Comparison of ENCODE assay signal across 27 cellular contexts in genomic region chr16:88373211-88373610, GRCh38. TPM values are rescaled to one million over a fixed set of nuclear protein-coding genes. Genes with fewer than 3 reads are reported as not detected.
"Had no signal": no experiment of that assay in that cellular context is flagged by ENCODE, and none has a peak within 500 bp of the region (broad histone marks: within the 10 kb centered on the region; RNA-seq: fewer than 3 reads in every experiment).

No MANE protein-coding gene starts in this region.

- H3K27me3 ChIP-seq: breast epithelium, MG63 had no signal

- H3K9me3 ChIP-seq: breast epithelium, MG63 had no signal

- H3K4me3 Mint-ChIP-seq: activated CD8-positive, alpha-beta memory T cell treated with anti-CD3 and anti-CD28 coated beads, Interleukin-2, amount 10 ng/mL, durations not matched to agents 7 days and 5 days; activated naive CD4-positive, alpha-beta T cell treated with anti-CD3 and anti-CD28 coated beads, Interleukin-2, amount 50 U/mL, for 24 hours; activated T-cell treated with anti-CD3 and anti-CD28 coated beads, Interleukin-2, amount 50 U/mL, for 24 hours; activated T-helper 1 cell treated with anti-CD3 and anti-CD28 coated beads, Interleukin-12 subunit alpha, Interleukin-12 subunit beta, Interleukin-2, Interleukin-4 antibody, amounts not matched to agents 30 ng/mL and 10 ng/mL and 1 ng/mL, durations not matched to agents 14 hours and 24 hours and 36 hours; T-helper 1 cell treated with Interleukin-12 subunit alpha and Interleukin-12 subunit beta and Interleukin-4 antibody, amounts not matched to agents 30 μg/mL and 1 μg/mL, for 36 hours; WTC11 had no signal

- H3K27ac ChIP-seq: breast epithelium had no signal

- H3K27ac Mint-ChIP-seq: activated CD8-positive, alpha-beta memory T cell treated with anti-CD3 and anti-CD28 coated beads, Interleukin-2, amount 10 ng/mL, durations not matched to agents 7 days and 5 days; activated naive CD4-positive, alpha-beta T cell treated with anti-CD3 and anti-CD28 coated beads, Interleukin-2, amount 50 U/mL, for 24 hours; activated T-cell treated with anti-CD3 and anti-CD28 coated beads, Interleukin-2, amount 50 U/mL, for 24 hours; activated T-helper 1 cell treated with anti-CD3 and anti-CD28 coated beads, Interleukin-12 subunit alpha, Interleukin-12 subunit beta, Interleukin-2, Interleukin-4 antibody, amounts not matched to agents 30 ng/mL and 10 ng/mL and 1 ng/mL, durations not matched to agents 14 hours and 24 hours and 36 hours; T-helper 1 cell treated with Interleukin-12 subunit alpha and Interleukin-12 subunit beta and Interleukin-4 antibody, amounts not matched to agents 30 μg/mL and 1 μg/mL, for 36 hours; WTC11 had no signal

- ATAC-seq: activated CD8-positive, alpha-beta memory T cell treated with anti-CD3 and anti-CD28 coated beads, Interleukin-2, amount 10 ng/mL, durations not matched to agents 7 days and 5 days; Panc1; WTC11 had no signal

- DNase-seq: activated CD4-positive, alpha-beta T cell treated with anti-CD3 and anti-CD28 coated beads for 48 hours; activated CD4-positive, alpha-beta T cell treated with anti-CD3 and anti-CD28 coated beads, Interleukin-2, amount 50 U/mL, for 4 hours; activated CD4-positive, CD25-positive, alpha-beta regulatory T cell treated with anti-CD3 and anti-CD28 coated beads, Interleukin-2, amount 50 U/mL, for 72 hours; activated CD8-positive, alpha-beta memory T cell treated with anti-CD3 and anti-CD28 coated beads, Interleukin-2, amount 10 ng/mL, durations not matched to agents 7 days and 5 days; activated effector memory CD4-positive, alpha-beta T cell treated with Interleukin-2 at 50 U/mL for 16 hours; activated naive CD4-positive, alpha-beta T cell; activated T-cell treated with anti-CD3 and anti-CD28 coated beads, Interleukin-2, amount 50 U/mL, for 24 hours; MG63; MV-4-11; NCI-H1092 treated with DMSO at 0.1 percent for 48 hours; NCI-H1417 treated with DMSO at 0.1 percent for 48 hours; NCI-H1694 treated with DMSO at 0.1 percent for 48 hours; NCI-H2029 treated with DMSO at 0.1 percent for 48 hours; NCI-H345; NCI-H510A treated with DMSO at 0.1 percent for 48 hours; NCI-H69; NK-92 treated with Interleukin-12 subunit alpha and Interleukin-12 subunit beta, amount 100 ng/mL, for 24 hours; OCI-M1; RPMI8226; SHP77 treated with DMSO at 0.1 percent for 48 hours had no signal

- H3K27me3 Mint-ChIP-seq: activated CD8-positive, alpha-beta memory T cell treated with anti-CD3 and anti-CD28 coated beads, Interleukin-2, amount 10 ng/mL, durations not matched to agents 7 days and 5 days had no signal

- H3K4me3 ChIP-seq: breast epithelium, MG63 had no signal

- H3K4me1 Mint-ChIP-seq: activated CD8-positive, alpha-beta memory T cell treated with anti-CD3 and anti-CD28 coated beads, Interleukin-2, amount 10 ng/mL, durations not matched to agents 7 days and 5 days; activated naive CD4-positive, alpha-beta T cell treated with anti-CD3 and anti-CD28 coated beads, Interleukin-2, amount 50 U/mL, for 24 hours; WTC11 had no signal

- H3K9me3 Mint-ChIP-seq: activated naive CD4-positive, alpha-beta T cell treated with anti-CD3 and anti-CD28 coated beads, Interleukin-2, amount 50 U/mL, for 24 hours; activated T-cell treated with anti-CD3 and anti-CD28 coated beads, Interleukin-2, amount 50 U/mL, for 24 hours; activated T-helper 1 cell treated with anti-CD3 and anti-CD28 coated beads, Interleukin-12 subunit alpha, Interleukin-12 subunit beta, Interleukin-2, Interleukin-4 antibody, amounts not matched to agents 30 ng/mL and 10 ng/mL and 1 ng/mL, durations not matched to agents 14 hours and 24 hours and 36 hours; T-helper 1 cell treated with Interleukin-12 subunit alpha and Interleukin-12 subunit beta and Interleukin-4 antibody, amounts not matched to agents 30 μg/mL and 1 μg/mL, for 36 hours; WTC11 had no signal

- H3K36me3 ChIP-seq: breast epithelium, MG63 had no signal

- H3K36me3 Mint-ChIP-seq: activated CD8-positive, alpha-beta memory T cell treated with anti-CD3 and anti-CD28 coated beads, Interleukin-2, amount 10 ng/mL, durations not matched to agents 7 days and 5 days; activated naive CD4-positive, alpha-beta T cell treated with anti-CD3 and anti-CD28 coated beads, Interleukin-2, amount 50 U/mL, for 24 hours; WTC11 had no signal

RNA-seq across cellular contexts. Expression of gene ZNF469, which starts 9.5 kb away (rescaled TPM):
- total RNA-seq: SK-MEL-5 had no signal
